15 cellular contexts compared by ENCODE assay signal in genomic region chr10:69492091-69492745, GRCh38. TPM values are rescaled to one million over a fixed set of nuclear protein-coding genes. Genes with fewer than 3 reads are reported as not detected.
DNase-seq lines count a peak whose midpoint lies in the region; ATAC-seq and TF ChIP-seq lines count a peak whose summit lies in the region.
"Had no signal": no experiment of that assay in that cellular context is flagged by ENCODE, and none has a peak within 500 bp of the region (broad histone marks: within the 10 kb centered on the region; RNA-seq: fewer than 3 reads in every experiment).

No MANE protein-coding gene starts in this region.

- no peak overlapping the region for H3K4me3 ChIP-seq in dorsolateral prefrontal cortex
- H3K4me3 ChIP-seq: coronary artery had no signal

- no peaks in the 10 kb centered on the region for H3K27me3 Mint-ChIP-seq in neural crest cell (ENCODE audit: low read depth)

- H3K4me3 Mint-ChIP-seq in neural crest cell: no peak overlapping the region
- H3K4me3 Mint-ChIP-seq: CD8-positive, alpha-beta T cell had no signal

- H3K9me3 Mint-ChIP-seq in neural crest cell: peaks cover 8% of the 10 kb centered on the region

- intact Hi-C loops in dorsolateral prefrontal cortex (cut with DNase I): loop anchor here in 1 of 2 donors (5.0 kb wide), 1 partner anchor 40 kb away; the partner anchor contains the start of gene TSPAN15

- DNase-seq in NCI-H1694 treated with DMSO at 0.1 percent for 48 hours (lab: John Stamatoyannopoulos, UW) (peak; percentile 28), NCI-H1694 (lab: John Stamatoyannopoulos, UW) (no peak), dorsolateral prefrontal cortex (peak in 8 of 10 donors; percentile 57 to 82 (median 70)), neural crest cell (ENCODE audit: low read depth, low spot score) (no peak)
- no peak for DNase-seq in stimulated activated CD4-positive, alpha-beta T cell treated with anti-CD3 and anti-CD28 coated beads, Interleukin-1b, Interleukin-23, amount 100 ng/mL, for 48 hours
- no peak for DNase-seq in stimulated activated naive CD4-positive, alpha-beta T cell treated with Interleukin-2 at 50 U/mL for 16 hours (lab: John Stamatoyannopoulos, UW)
- DNase-seq: activated CD8-positive, alpha-beta memory T cell treated with anti-CD3 and anti-CD28 coated beads, Interleukin-2, amount 50 U/mL, for 48 hours; CD8-positive, alpha-beta T cell; mammary epithelial cell; MM.1S; stimulated activated CD4-positive, alpha-beta T cell treated with anti-CD3 and anti-CD28 coated beads, Interleukin-2, amount 100 ng/mL, for 24 hours had no signal

- no peak for ATAC-seq in HG02840 (IDR thresholded peaks at IDR 0.05; ENCODE audit: low FRiP score, unreplicated experiment)
- ATAC-seq: CD8-positive, alpha-beta T cell had no signal

- H3K36me3 Mint-ChIP-seq in neural crest cell (ENCODE audit: low read depth): peaks cover 4% of the 10 kb centered on the region
- H3K36me3 Mint-ChIP-seq: CD8-positive, alpha-beta T cell had no signal

- H3K27ac ChIP-seq in dorsolateral prefrontal cortex: peak overlapping the region; percentile 71 to 100 (median 98)
- H3K27ac ChIP-seq in temporal lobe (ENCODE audit: low read depth, low read length): peak overlapping the region; percentile 98
- H3K27ac ChIP-seq: parathyroid adenoma had no signal

- TF ChIP-seq CTCF in dorsolateral prefrontal cortex (IDR thresholded peaks at IDR 0.05 in 54 of 56, conservative IDR thresholded peaks at IDR 0.05 in 2 of 56; ENCODE audit: low read depth in 1 of 56, partially characterized antibody in 56 of 56) (peak in 1 of 56 donors; percentile 9), neural crest cell (conservative IDR thresholded peaks at IDR 0.05) (no peak)

- H3K4me1 Mint-ChIP-seq in neural crest cell: peaks cover 25% of the 10 kb centered on the region

- H3K27me3 ChIP-seq in dorsolateral prefrontal cortex: no peaks in the 10 kb centered on the region

- peak overlapping the region; percentile 83 for H3K27ac Mint-ChIP-seq in neural crest cell (ENCODE audit: unreplicated experiment)
- H3K27ac Mint-ChIP-seq: CD8-positive, alpha-beta T cell had no signal

RNA-seq across cellular contexts. Expression of gene TSPAN15, which starts 41.0 kb away (rescaled TPM):
- 100 to 1,000 TPM in 10 of 120 experiments, 10 to 100 TPM in 109, 1 to 10 TPM in 1; 8.7 to 188 (median 44.2) TPM for total RNA-seq in dorsolateral prefrontal cortex
- 11.5 and 12.3 TPM in 2 replicates for total RNA-seq in neural crest cell
- 3.7 TPM for total RNA-seq in temporal lobe

Comparison
In these comparisons a context has a peak if more than half of its experiments do, and no peak if none do; other contexts are left out.
1. DNase-seq: peak in NCI-H1694 treated with DMSO at 0.1 percent for 48 hours (single experiment) and dorsolateral prefrontal cortex (8 of 10); none in NCI-H1694 (single experiment), neural crest cell (single experiment), stimulated activated CD4-positive, alpha-beta T cell treated with anti-CD3 and anti-CD28 coated beads, Interleukin-1b, Interleukin-23, amount 100 ng/mL, for 48 hours (single experiment) and stimulated activated naive CD4-positive, alpha-beta T cell treated with Interleukin-2 at 50 U/mL for 16 hours (single experiment).